In genomic region chr22:44661659-44662569, GRCh38 we compare ENCODE assay signal across 1 cellular context.
TF ChIP-seq lines count a peak whose summit lies in the region.

No MANE protein-coding gene starts in this region.

TF ChIP-seq in WTC11, 78 proteins besides CTCF, POLR2A, EP300 and RAD21 (continued from another document):
- TF ChIP-seq USF1 (CRISPR knock-in tag; IDR thresholded peaks at IDR 0.05) (no peak), NFATC4 (CRISPR knock-in tag; IDR thresholded peaks at IDR 0.05) (no peak), JUN (CRISPR knock-in tag; IDR thresholded peaks at IDR 0.05) (no peak), TP53 (CRISPR knock-in tag; IDR thresholded peaks at IDR 0.05) (no peak), NR1H2 (CRISPR knock-in tag; IDR thresholded peaks at IDR 0.05) (no peak)
